ENCODE assay signal across 1 cellular context in the genomic region with DNA sequence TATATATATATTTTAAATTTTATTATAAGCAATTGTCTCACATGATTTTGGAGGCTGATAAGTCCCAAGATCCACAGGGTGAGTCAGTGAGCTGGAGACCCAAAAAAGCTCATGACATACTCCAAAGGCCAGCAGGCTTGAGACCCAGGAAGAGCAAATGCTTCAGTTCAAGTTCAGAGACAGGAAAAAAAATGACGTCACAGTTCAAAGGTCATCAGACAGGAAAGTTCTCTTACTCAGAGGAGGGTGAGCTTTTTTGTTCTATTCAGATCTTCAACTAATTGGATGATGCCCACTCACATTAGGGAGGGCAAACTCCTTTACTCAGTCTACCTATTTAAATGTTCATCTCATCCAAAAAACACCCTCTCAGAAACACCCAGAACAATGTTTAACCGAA.
TF ChIP-seq lines count a peak whose summit lies in the region.

No MANE protein-coding gene starts in this region.

TF ChIP-seq in K562, 482 proteins besides CTCF, POLR2A, EP300 and RAD21 (continued from another document):
- peak; percentile 70; the same call in 1 of the 2 replicates for TF ChIP-seq ATF7 (IDR thresholded peaks at IDR 0.05)
- TF ChIP-seq, protein P1, sequence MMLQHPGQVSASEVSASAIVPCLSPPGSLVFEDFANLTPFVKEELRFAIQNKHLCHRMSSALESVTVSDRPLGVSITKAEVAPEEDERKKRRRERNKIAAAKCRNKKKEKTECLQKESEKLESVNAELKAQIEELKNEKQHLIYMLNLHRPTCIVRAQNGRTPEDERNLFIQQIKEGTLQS (IDR thresholded peaks at IDR 0.05), result peak; percentile 75
- TF ChIP-seq, protein P1 (CRISPR knock-in tag; conservative IDR thresholded peaks at IDR 0.05), result no peak
TF ChIP-seq in K562: peak in this region for 6.
